17 cellular contexts compared by ENCODE assay signal in the genomic region with DNA sequence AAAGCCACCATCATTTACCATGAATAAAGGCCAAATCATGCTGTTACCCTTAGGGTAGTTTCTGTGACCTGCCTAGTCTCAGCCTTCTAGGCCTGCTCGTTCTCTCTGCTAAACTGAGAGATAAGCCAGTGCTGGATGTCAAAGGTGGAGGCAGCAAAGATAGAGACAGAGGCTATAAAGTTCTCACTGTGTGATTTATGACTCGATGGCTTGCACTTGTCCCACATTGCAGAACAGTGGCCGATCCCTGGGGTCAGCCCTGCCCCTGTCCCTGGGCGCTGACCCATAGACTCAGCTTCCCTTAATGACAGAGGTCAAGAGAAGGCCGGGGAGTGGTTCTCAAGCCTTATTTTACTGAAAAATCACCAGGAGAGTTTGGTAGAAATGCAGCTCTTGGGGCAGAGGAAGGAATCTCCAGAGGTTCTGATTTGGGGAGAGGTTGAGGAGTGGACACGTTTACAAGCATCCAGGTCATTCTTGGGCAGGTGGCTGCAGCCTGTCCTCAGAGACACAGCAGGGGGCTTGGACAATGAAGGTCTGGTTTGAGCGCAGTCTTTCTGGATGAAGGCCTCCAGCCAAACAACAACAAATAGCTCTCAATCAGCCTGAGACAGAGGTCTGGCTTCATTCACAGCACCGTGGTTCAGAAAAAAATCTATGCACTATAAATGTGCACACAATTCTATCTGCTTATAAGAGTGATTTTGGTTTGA.
DNase-seq lines count a peak whose midpoint lies in the region; ATAC-seq, FAIRE-seq and TF ChIP-seq lines count a peak whose summit lies in the region.
"Had no signal": no experiment of that assay in that cellular context is flagged by ENCODE, and none has a peak within 500 bp of the region (broad histone marks: within the 10 kb centered on the region; RNA-seq: fewer than 3 reads in every experiment).

No MANE protein-coding gene starts in this region.

- H3K4me3 ChIP-seq in astrocyte (ENCODE audit: insufficient read depth, low read depth, low read length) (no peak overlapping the region), mesodermal cell (ENCODE audit: extremely low read depth, insufficient read depth, low read length, poor library complexity, severe bottlenecking) (no peak overlapping the region), small intestine (ENCODE audit: low read depth in 1 of 2, low read length in 2 of 2) (no peak overlapping the region), esophagus squamous epithelium (no peak overlapping the region)

- peak overlapping the region; percentile 29 for H3K27ac Mint-ChIP-seq in astrocyte (ENCODE audit: unreplicated experiment)
- H3K27ac Mint-ChIP-seq: CD4-positive, alpha-beta T cell had no signal

- 82 to 91% methylated on average over 6 to 7 of the region's 8 CpGs for WGBS in mesodermal cell (ENCODE audit: insufficient coverage in 2 of 2), 2 experiments
- 52 to 70% (median 57%) methylated on average over 8 of the region's 8 CpGs for WGBS in small intestine, 3 donors
- WGBS in esophagus squamous epithelium, 2 donors: 77 to 87% methylated on average over 4 to 6 of the region's 8 CpGs

- H2AFZ ChIP-seq in astrocyte (ENCODE audit: low read depth, low read length): no peak overlapping the region

- no peaks in the 10 kb centered on the region for H3K9me3 Mint-ChIP-seq in astrocyte (ENCODE audit: unreplicated experiment)
- H3K9me3 Mint-ChIP-seq: CD4-positive, alpha-beta T cell had no signal

- FAIRE-seq in astrocyte (lab: Jason Lieb, UNC) (no peak), small intestine (lab: Jason Lieb, UNC) (no peak)

- intact Hi-C loops in esophagus squamous epithelium (cut with DNase I): no loop called here

- DNase-seq in Caki2 (ENCODE audit: low read depth) (peak; percentile 53), astrocyte (ENCODE audit: low read depth) (no peak), small intestine (peak; percentile 75), esophagus squamous epithelium (lab: John Stamatoyannopoulos, UW) (no peak), COLO829 (ENCODE audit: low spot score) (no peak)
- no peak for DNase-seq in stimulated activated CD8-positive, alpha-beta memory T cell treated with anti-CD3 and anti-CD28 coated beads, Interleukin-4, amount 100 ng/mL, for 48 hours
- DNase-seq: CD4-positive, alpha-beta T cell; MM.1S; NCI-H1105 treated with DMSO at 0.1 percent for 48 hours; NCI-H187 treated with DMSO at 0.1 percent for 48 hours; NCI-H2171; NCI-H446 treated with DMSO at 0.1 percent for 48 hours; NCI-H774 had no signal

- no peak for TF ChIP-seq POLR2A in esophagus squamous epithelium (IDR thresholded peaks at IDR 0.05)

- H3K36me3 ChIP-seq in astrocyte (ENCODE audit: insufficient read depth, low read length): no peaks in the 10 kb centered on the region
- H3K36me3 ChIP-seq in mesodermal cell (ENCODE audit: control insufficient read depth, insufficient read depth, low read length): no peaks in the 10 kb centered on the region
- H3K36me3 ChIP-seq in small intestine (ENCODE audit: control insufficient read depth in 2 of 2, insufficient read depth in 2 of 2, low read length in 2 of 2): no peaks in the 10 kb centered on the region
- no peaks in the 10 kb centered on the region for H3K36me3 ChIP-seq in esophagus squamous epithelium

- TF ChIP-seq CTCF in astrocyte (IDR thresholded peaks at IDR 0.05; ENCODE audit: insufficient read depth, low read depth, low read length): no peak
- no peak for TF ChIP-seq CTCF in esophagus squamous epithelium (IDR thresholded peaks at IDR 0.05)

- H3K4me1 ChIP-seq in astrocyte (ENCODE audit: insufficient read depth, low read length) (peaks cover 33% of the 10 kb centered on the region), mesodermal cell (ENCODE audit: control insufficient read depth, insufficient read depth, low read length, poor library complexity, severe bottlenecking) (peaks cover 21% of the 10 kb centered on the region), small intestine (ENCODE audit: control insufficient read depth in 2 of 2, insufficient read depth in 1 of 2, low read depth in 1 of 2, low read length in 1 of 2) (no peaks in the 10 kb centered on the region), esophagus squamous epithelium (peaks cover 0 to 63% (median 26%) of the 10 kb centered on the region in 3 donors)

- in situ Hi-C loops in Caki2 (cut with HindIII; ENCODE audit: low pct_unique_long_range_greater_than_20kb, low sequenced_read_pairs): no loop called here

- H3K4me2 ChIP-seq in astrocyte (ENCODE audit: low read length): no peak overlapping the region

- no peak for ATAC-seq in GM21447 (IDR thresholded peaks at IDR 0.05; ENCODE audit: unreplicated experiment)
- ATAC-seq: Panc1, Right ventricle myocardium inferior had no signal

- H3K27ac ChIP-seq in astrocyte (ENCODE audit: low read depth, low read length) (no peak overlapping the region), mesodermal cell (ENCODE audit: low read depth, low read length, severe bottlenecking) (peak overlapping the region; percentile 66), small intestine (ENCODE audit: low read depth in 1 of 2, low read length in 1 of 2) (no peak overlapping the region), esophagus squamous epithelium (peak overlapping the region in 2 of 4 donors; percentile 79 to 82)

- no peak overlapping the region for H3K4me3 Mint-ChIP-seq in astrocyte (ENCODE audit: unreplicated experiment)
- H3K4me3 Mint-ChIP-seq: CD4-positive, alpha-beta T cell had no signal

- H3K9me3 ChIP-seq in astrocyte (ENCODE audit: insufficient read depth, low read depth, low read length) (no peaks in the 10 kb centered on the region), mesodermal cell (ENCODE audit: control insufficient read depth, low read length) (no peaks in the 10 kb centered on the region), small intestine (ENCODE audit: control insufficient read depth, low read depth) (no peaks in the 10 kb centered on the region), esophagus squamous epithelium (no peaks in the 10 kb centered on the region)

- H3K79me2 ChIP-seq in astrocyte (ENCODE audit: insufficient read depth, low read length): no peaks in the 10 kb centered on the region

- H3K4me1 Mint-ChIP-seq in astrocyte (ENCODE audit: low read depth, unreplicated experiment): peaks cover 33% of the 10 kb centered on the region

- H3K9ac ChIP-seq in astrocyte (ENCODE audit: low read length): no peak overlapping the region

- H3K27me3 ChIP-seq in astrocyte (ENCODE audit: insufficient read depth, low read length) (peaks cover 2% of the 10 kb centered on the region), small intestine (ENCODE audit: control insufficient read depth in 2 of 2, insufficient read depth in 2 of 2, low read length in 2 of 2) (no peaks in the 10 kb centered on the region), esophagus squamous epithelium (no peaks in the 10 kb centered on the region)

- H3K36me3 Mint-ChIP-seq in astrocyte (ENCODE audit: low read depth, unreplicated experiment): no peaks in the 10 kb centered on the region

- no peaks in the 10 kb centered on the region for H4K20me1 ChIP-seq in astrocyte (ENCODE audit: insufficient read depth, low read length)

- no peaks in the 10 kb centered on the region for H3K27me3 Mint-ChIP-seq in astrocyte (ENCODE audit: low read depth, unreplicated experiment)

Comparison
In these comparisons a context has a peak if more than half of its experiments do, and no peak if none do; other contexts are left out.
1. DNase-seq: peak in Caki2 (single experiment) and small intestine (single experiment); none in astrocyte (single experiment), esophagus squamous epithelium (single experiment), stimulated activated CD8-positive, alpha-beta memory T cell treated with anti-CD3 and anti-CD28 coated beads, Interleukin-4, amount 100 ng/mL, for 48 hours (single experiment) and COLO829 (single experiment).